8 cellular contexts compared by ENCODE assay signal in the genomic region with DNA sequence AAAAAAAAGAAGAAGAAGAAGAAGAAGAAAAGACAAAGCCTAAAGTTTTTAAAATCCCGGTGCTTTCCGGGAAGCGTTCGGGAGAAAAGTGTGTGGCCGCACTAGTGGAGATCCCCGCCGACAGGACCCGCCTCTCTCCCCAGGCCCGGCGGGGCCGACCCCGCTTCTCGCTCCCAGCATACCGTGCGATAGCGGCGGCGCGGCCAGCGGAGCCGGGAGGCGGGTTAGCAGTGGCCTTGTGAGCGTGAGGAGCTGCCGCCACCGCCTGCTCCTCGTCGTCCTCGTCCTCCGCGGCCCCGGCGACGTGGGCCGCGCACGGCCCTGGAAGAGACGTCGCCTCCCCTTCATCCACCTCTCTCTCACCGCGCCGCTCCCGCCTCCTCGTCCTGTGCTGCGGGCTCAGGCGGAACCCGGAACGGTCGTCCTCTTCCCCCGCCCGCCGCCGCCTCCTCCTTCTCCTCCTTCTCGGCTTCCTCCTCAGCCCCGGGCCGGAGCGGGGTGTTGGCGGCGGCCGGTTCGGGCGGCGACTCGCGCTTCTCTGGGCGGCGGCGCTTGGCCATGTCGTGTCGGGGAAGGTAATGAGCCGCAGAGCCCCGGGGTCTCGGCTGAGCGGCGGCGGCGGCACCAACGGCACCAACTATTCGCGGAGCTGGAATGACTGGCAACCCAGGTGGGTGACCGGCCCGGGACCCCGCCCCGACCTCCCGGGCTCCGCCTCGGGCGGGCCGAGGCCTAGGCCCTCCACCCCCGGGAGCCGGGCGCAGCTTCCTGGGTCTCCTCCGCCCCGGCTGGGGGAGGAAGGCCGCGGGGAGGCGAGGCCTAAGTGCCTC.
DNase-seq lines count a peak whose midpoint lies in the region; ATAC-seq, FAIRE-seq and TF ChIP-seq lines count a peak whose summit lies in the region.
"Not testable (repeated sequence)": the region's sequence is repeated elsewhere in the genome, so short reads cannot be mapped to it uniquely, and the experiment has no call there.

No MANE protein-coding gene starts in this region.

- H3K36me3 Mint-ChIP-seq in T-helper 1 cell treated with Interleukin-12 subunit alpha and Interleukin-12 subunit beta and Interleukin-4 antibody, amounts not matched to agents 30 μg/mL and 1 μg/mL, for 36 hours (ENCODE audit: low read depth), result not testable (repeated sequence)

- not testable (repeated sequence) for TF ChIP-seq CTCF in adrenal gland (IDR thresholded peaks at IDR 0.05); heart left ventricle (IDR thresholded peaks at IDR 0.05); pancreas (IDR thresholded peaks at IDR 0.05); testis (IDR thresholded peaks at IDR 0.05)

- DNase-seq in NCI-H1105 (lab: John Stamatoyannopoulos, UW), result peak; percentile 19
- DNase-seq in adrenal gland, result peak; percentile 75 to 82 (median 78)
- peak; percentile 78 to 91 (median 81) for DNase-seq in heart left ventricle
- peak; percentile 71 to 92 (median 81) for DNase-seq in pancreas
- peak; percentile 78 for DNase-seq in testis

- H3K4me1 ChIP-seq in adrenal gland (replicated peaks in 1 of 2); pancreas; testis: not testable (repeated sequence)
- H3K4me1 ChIP-seq in heart left ventricle, result peaks cover 0 to 11% (median 0%) of the 10 kb centered on the region in 12 donors

- H3K36me3 ChIP-seq in adrenal gland (replicated peaks in 1 of 2); heart left ventricle; pancreas; testis (ENCODE audit: low read depth, missing control alignments): not testable (repeated sequence)

- 0% methylated on average over 1 to 96 of the region's 96 CpGs for WGBS in adrenal gland, 4 donors
- 0% methylated on average over 22 to 96 of the region's 96 CpGs for WGBS in heart left ventricle, 4 donors
- 0% methylated on average over 55 to 95 of the region's 96 CpGs for WGBS in pancreas, 2 donors
- 1% methylated on average over 46 to 49 of the region's 96 CpGs for WGBS in testis, 2 donors

- not testable (repeated sequence) for H3K27me3 ChIP-seq in adrenal gland, heart left ventricle, pancreas, testis

- H3K4me3 ChIP-seq in adrenal gland (peak overlapping the region; percentile 33 to 93 (median 50)), heart left ventricle (peak overlapping the region; percentile 73 to 92 (median 87)), pancreas (peak overlapping the region; percentile 53 to 77 (median 64)), testis (peak overlapping the region; percentile 94 to 98)

- H3K4me1 Mint-ChIP-seq in T-helper 1 cell treated with Interleukin-12 subunit alpha and Interleukin-12 subunit beta and Interleukin-4 antibody, amounts not matched to agents 30 μg/mL and 1 μg/mL, for 36 hours (ENCODE audit: low read depth), result not testable (repeated sequence)

- H3K9me3 Mint-ChIP-seq in T-helper 1 cell treated with Interleukin-12 subunit alpha and Interleukin-12 subunit beta and Interleukin-4 antibody, amounts not matched to agents 30 μg/mL and 1 μg/mL, for 36 hours, result not testable (repeated sequence)

- peak; percentile 87 for ATAC-seq in HG02642 (IDR thresholded peaks at IDR 0.05; ENCODE audit: poor library complexity, unreplicated experiment)
- ATAC-seq in heart left ventricle, result peak; percentile 91 to 96 (median 95)
- peak; percentile 89 to 98 (median 94) for ATAC-seq in pancreas

- H3K27me3 Mint-ChIP-seq in T-helper 1 cell treated with Interleukin-12 subunit alpha and Interleukin-12 subunit beta and Interleukin-4 antibody, amounts not matched to agents 30 μg/mL and 1 μg/mL, for 36 hours (ENCODE audit: low read depth), result not testable (repeated sequence)

- H3K27ac ChIP-seq in adrenal gland (peak overlapping the region; percentile 95 to 99 (median 97)), heart left ventricle (peak overlapping the region; percentile 86 to 99 (median 97)), pancreas (peak overlapping the region; percentile 82 to 95 (median 94)), testis (peak overlapping the region; percentile 84 to 99)

- H3K9me3 ChIP-seq in adrenal gland (replicated peaks in 1 of 3); heart left ventricle; pancreas; testis: not testable (repeated sequence)

- not testable (repeated sequence) for FAIRE-seq in pancreas (lab: Jason Lieb, UNC)

- H3K4me3 Mint-ChIP-seq in T-helper 1 cell treated with Interleukin-12 subunit alpha and Interleukin-12 subunit beta and Interleukin-4 antibody, amounts not matched to agents 30 μg/mL and 1 μg/mL, for 36 hours, result peak overlapping the region; percentile 91

- H3K27ac Mint-ChIP-seq in T-helper 1 cell treated with Interleukin-12 subunit alpha and Interleukin-12 subunit beta and Interleukin-4 antibody, amounts not matched to agents 30 μg/mL and 1 μg/mL, for 36 hours, result peak overlapping the region; percentile 84

- TF ChIP-seq POLR2A in GM10847 (IDR thresholded peaks at IDR 0.05; ENCODE audit: extremely low read depth, insufficient read length), result peak; percentile 45
- TF ChIP-seq POLR2A in adrenal gland (IDR thresholded peaks at IDR 0.05), result peak; percentile 51 to 83
- peak in 1 of 2 donors; percentile 50 for TF ChIP-seq POLR2A in heart left ventricle (IDR thresholded peaks at IDR 0.05)
- TF ChIP-seq POLR2A in testis (IDR thresholded peaks at IDR 0.05), result not testable (repeated sequence)

- intact Hi-C loops in adrenal gland (cut with DNase I); heart left ventricle (cut with DNase I); pancreas (cut with DNase I); testis (cut with DNase I; ENCODE audit: low total_unique reads): not testable (repeated sequence)

Comparison
In these comparisons a context has a peak if more than half of its experiments do, and no peak if none do; other contexts are left out.
1. Peak in every context shown above with its lines: DNase-seq, ATAC-seq, H3K4me3 ChIP-seq and H3K27ac ChIP-seq.
2. DNase-seq: peak in every context shown above with its lines; median percentile 81 in heart left ventricle; 81 in pancreas; 78 in adrenal gland; 78 in testis; 19 in NCI-H1105.